In genomic region chr12:19799216-19799615, GRCh38 we compare ENCODE assay signal across 26 cellular contexts.
DNase-seq lines count a peak whose midpoint lies in the region; ATAC-seq and TF ChIP-seq lines count a peak whose summit lies in the region.
"Had no signal": no experiment of that assay in that cellular context is flagged by ENCODE, and none has a peak within 500 bp of the region (broad histone marks: within the 10 kb centered on the region; RNA-seq: fewer than 3 reads in every experiment).

No MANE protein-coding gene starts in this region.

- ATAC-seq in activated CD8-positive, alpha-beta T cell treated with anti-CD3 and anti-CD28 coated beads for 36 hours, result no peak
- ATAC-seq in activated CD8-positive, alpha-beta T cell treated with anti-CD3 and anti-CD28 coated beads, Interleukin-2, amount 10 ng/mL, durations not matched to agents 7 days and 5 days, result no peak
- ATAC-seq in stimulated activated effector memory CD8-positive, alpha-beta T cell treated with anti-CD3 and anti-CD28 coated beads, Interleukin-12 subunit alpha, Interleukin-12 subunit beta, amount 100 ng/mL, for 72 hours, result peak; percentile 49
- ATAC-seq in GM19328 (IDR thresholded peaks at IDR 0.05; ENCODE audit: unreplicated experiment), result no peak
- no peak for ATAC-seq in upper lobe of left lung (ENCODE audit: low FRiP score in 2 of 2)
- ATAC-seq: activated CD4-positive, alpha-beta T cell treated with anti-CD3 and anti-CD28 coated beads for 36 hours; activated CD8-positive, alpha-beta memory T cell treated with anti-CD3 and anti-CD28 coated beads, Interleukin-2, amount 10 ng/mL, durations not matched to agents 7 days and 5 days; left lobe of liver; mucosa of descending colon; Right ventricle myocardium inferior; T-cell; upper lobe of right lung had no signal

- DNase-seq in activated CD8-positive, alpha-beta T cell treated with anti-CD3 and anti-CD28 coated beads for 36 hours, result no peak
- no peak for DNase-seq in activated CD8-positive, alpha-beta T cell treated with anti-CD3 and anti-CD28 coated beads, Interleukin-2, amount 10 ng/mL, durations not matched to agents 7 days and 5 days
- DNase-seq in SK-MEL-5 (ENCODE audit: low read depth, low spot score) (peak; percentile 96), epidermal melanocyte (ENCODE audit: insufficient read length, low spot score) (peak; percentile 57), cerebellar nuclear complex (lab: John Stamatoyannopoulos, UW) (no peak), upper lobe of left lung (no peak)
- DNase-seq in stimulated activated effector memory CD8-positive, alpha-beta T cell treated with anti-CD3 and anti-CD28 coated beads, Interleukin-12 subunit alpha, Interleukin-12 subunit beta, amount 100 ng/mL, for 72 hours (ENCODE audit: low spot score in 2 of 2), result no peak
- DNase-seq: activated CD4-positive, alpha-beta T cell treated with anti-CD3 and anti-CD28 coated beads for 36 hours; activated CD8-positive, alpha-beta memory T cell treated with anti-CD3 and anti-CD28 coated beads, Interleukin-2, amount 10 ng/mL, durations not matched to agents 7 days and 5 days; AML-193; caudate nucleus; CD8-positive, alpha-beta memory T cell; DMS79; MM.1S; mucosa of descending colon; NCI-H1436 treated with DMSO at 0.1 percent for 48 hours; NCI-H2171 treated with DMSO at 0.1 percent for 48 hours; NCI-H526 treated with DMSO at 0.1 percent for 48 hours; stimulated activated CD4-positive, alpha-beta T cell treated with anti-CD3 and anti-CD28 coated beads, Interleukin-4, amount 100 ng/mL, for 1 hour; T-cell; upper lobe of right lung had no signal

- 57 to 73% methylated on average over 7 of the region's 7 CpGs for WGBS in upper lobe of left lung, 2 donors

- no peaks in the 10 kb centered on the region for H3K27me3 Mint-ChIP-seq in activated CD8-positive, alpha-beta T cell treated with anti-CD3 and anti-CD28 coated beads for 36 hours
- no peaks in the 10 kb centered on the region for H3K27me3 Mint-ChIP-seq in activated CD8-positive, alpha-beta T cell treated with anti-CD3 and anti-CD28 coated beads, Interleukin-2, amount 10 ng/mL, durations not matched to agents 7 days and 5 days (ENCODE audit: low read depth)
- H3K27me3 Mint-ChIP-seq: activated CD4-positive, alpha-beta T cell treated with anti-CD3 and anti-CD28 coated beads for 36 hours; T-cell had no signal

- peaks cover 9% of the 10 kb centered on the region for H3K36me3 Mint-ChIP-seq in activated CD8-positive, alpha-beta T cell treated with anti-CD3 and anti-CD28 coated beads for 36 hours (ENCODE audit: low read depth)
- H3K36me3 Mint-ChIP-seq in activated CD8-positive, alpha-beta T cell treated with anti-CD3 and anti-CD28 coated beads, Interleukin-2, amount 10 ng/mL, durations not matched to agents 7 days and 5 days (ENCODE audit: low read depth), result peaks cover 7% of the 10 kb centered on the region
- H3K36me3 Mint-ChIP-seq in stimulated activated effector memory CD8-positive, alpha-beta T cell treated with anti-CD3 and anti-CD28 coated beads, Interleukin-12 subunit alpha, Interleukin-12 subunit beta, amount 100 ng/mL, for 72 hours, result no peaks in the 10 kb centered on the region
- H3K36me3 Mint-ChIP-seq: activated CD8-positive, alpha-beta memory T cell treated with anti-CD3 and anti-CD28 coated beads, Interleukin-2, amount 10 ng/mL, durations not matched to agents 7 days and 5 days; T-cell had no signal

- no peak for TF ChIP-seq POLR2A in upper lobe of left lung (IDR thresholded peaks at IDR 0.05)

- H3K27me3 ChIP-seq in upper lobe of left lung, result no peaks in the 10 kb centered on the region
- H3K27me3 ChIP-seq: esophagus muscularis mucosa, upper lobe of right lung had no signal

- in situ Hi-C loops in SK-MEL-5 (cut with HindIII; ENCODE audit: low pct_unique_long_range_greater_than_20kb, low sequenced_read_pairs), result no loop called here

- CTCF ChIA-PET in activated CD8-positive, alpha-beta T cell treated with anti-CD3 and anti-CD28 coated beads for 36 hours (lab: Charles Lee), result no interaction called here
- CTCF ChIA-PET in activated CD8-positive, alpha-beta T cell treated with anti-CD3 and anti-CD28 coated beads, Interleukin-2, amount 10 ng/mL, durations not matched to agents 7 days and 5 days (lab: Charles Lee), result no interaction called here

- TF ChIP-seq EP300 in upper lobe of left lung (IDR thresholded peaks at IDR 0.05), result no peak

- H3K4me3 Mint-ChIP-seq in activated CD8-positive, alpha-beta T cell treated with anti-CD3 and anti-CD28 coated beads for 36 hours, result no peak overlapping the region
- no peak overlapping the region for H3K4me3 Mint-ChIP-seq in activated CD8-positive, alpha-beta T cell treated with anti-CD3 and anti-CD28 coated beads, Interleukin-2, amount 10 ng/mL, durations not matched to agents 7 days and 5 days
- H3K4me3 Mint-ChIP-seq in stimulated activated effector memory CD8-positive, alpha-beta T cell treated with anti-CD3 and anti-CD28 coated beads, Interleukin-12 subunit alpha, Interleukin-12 subunit beta, amount 100 ng/mL, for 72 hours, result no peak overlapping the region
- H3K4me3 Mint-ChIP-seq: activated CD4-positive, alpha-beta T cell treated with anti-CD3 and anti-CD28 coated beads for 36 hours; activated CD8-positive, alpha-beta memory T cell treated with anti-CD3 and anti-CD28 coated beads, Interleukin-2, amount 10 ng/mL, durations not matched to agents 7 days and 5 days; CD8-positive, alpha-beta memory T cell; T-cell had no signal

- intact Hi-C loops in activated CD8-positive, alpha-beta T cell treated with anti-CD3 and anti-CD28 coated beads for 36 hours (cut with micrococcal nuclease), result loop anchor here (5.0 kb wide), 1 partner anchor 122 kb away; no protein-coding TSS in a partner anchor

- H3K27ac ChIP-seq in upper lobe of left lung, result no peak overlapping the region
- H3K27ac ChIP-seq: 22Rv1, upper lobe of right lung had no signal

- H3K4me1 Mint-ChIP-seq in activated CD8-positive, alpha-beta T cell treated with anti-CD3 and anti-CD28 coated beads for 36 hours (ENCODE audit: low read depth), result peaks cover 40% of the 10 kb centered on the region
- peaks cover 25% of the 10 kb centered on the region for H3K4me1 Mint-ChIP-seq in activated CD8-positive, alpha-beta T cell treated with anti-CD3 and anti-CD28 coated beads, Interleukin-2, amount 10 ng/mL, durations not matched to agents 7 days and 5 days (ENCODE audit: low read depth)
- H3K4me1 Mint-ChIP-seq in stimulated activated effector memory CD8-positive, alpha-beta T cell treated with anti-CD3 and anti-CD28 coated beads, Interleukin-12 subunit alpha, Interleukin-12 subunit beta, amount 100 ng/mL, for 72 hours, result peaks cover 7% of the 10 kb centered on the region

- no peaks in the 10 kb centered on the region for H3K4me1 ChIP-seq in upper lobe of left lung

- H3K27ac Mint-ChIP-seq in activated CD8-positive, alpha-beta T cell treated with anti-CD3 and anti-CD28 coated beads for 36 hours, result peak overlapping the region; percentile 92
- H3K27ac Mint-ChIP-seq in activated CD8-positive, alpha-beta T cell treated with anti-CD3 and anti-CD28 coated beads, Interleukin-2, amount 10 ng/mL, durations not matched to agents 7 days and 5 days, result no peak overlapping the region
- peak overlapping the region; percentile 56 for H3K27ac Mint-ChIP-seq in stimulated activated effector memory CD8-positive, alpha-beta T cell treated with anti-CD3 and anti-CD28 coated beads, Interleukin-12 subunit alpha, Interleukin-12 subunit beta, amount 100 ng/mL, for 72 hours
- H3K27ac Mint-ChIP-seq: activated CD8-positive, alpha-beta memory T cell treated with anti-CD3 and anti-CD28 coated beads, Interleukin-2, amount 10 ng/mL, durations not matched to agents 7 days and 5 days; T-cell had no signal

- no peaks in the 10 kb centered on the region for H3K36me3 ChIP-seq in upper lobe of left lung
- H3K36me3 ChIP-seq: esophagus muscularis mucosa, upper lobe of right lung had no signal

- H3K9me3 ChIP-seq in upper lobe of left lung, result no peaks in the 10 kb centered on the region
- H3K9me3 ChIP-seq: esophagus muscularis mucosa, mucosa of descending colon, upper lobe of right lung had no signal

- H3K4me3 ChIP-seq in upper lobe of left lung, result no peak overlapping the region
- H3K4me3 ChIP-seq: esophagus muscularis mucosa, mucosa of descending colon, upper lobe of right lung had no signal

- peaks cover 5% of the 10 kb centered on the region for H3K9me3 Mint-ChIP-seq in activated CD8-positive, alpha-beta T cell treated with anti-CD3 and anti-CD28 coated beads for 36 hours
- peaks cover 12% of the 10 kb centered on the region for H3K9me3 Mint-ChIP-seq in activated CD8-positive, alpha-beta T cell treated with anti-CD3 and anti-CD28 coated beads, Interleukin-2, amount 10 ng/mL, durations not matched to agents 7 days and 5 days (ENCODE audit: insufficient read depth)
- no peaks in the 10 kb centered on the region for H3K9me3 Mint-ChIP-seq in stimulated activated effector memory CD8-positive, alpha-beta T cell treated with anti-CD3 and anti-CD28 coated beads, Interleukin-12 subunit alpha, Interleukin-12 subunit beta, amount 100 ng/mL, for 72 hours

- TF ChIP-seq CTCF in activated CD8-positive, alpha-beta T cell treated with anti-CD3 and anti-CD28 coated beads for 36 hours (IDR thresholded peaks at IDR 0.05), result no peak
- no peak for TF ChIP-seq CTCF in upper lobe of left lung (IDR thresholded peaks at IDR 0.05)

- POLR2A ChIA-PET in activated CD8-positive, alpha-beta T cell treated with anti-CD3 and anti-CD28 coated beads for 36 hours (lab: Charles Lee), result interaction anchor here (0.6 kb wide), 1 partner anchor 546 kb away, joined by 4 read pairs; no protein-coding TSS in a partner anchor
- POLR2A ChIA-PET in activated CD8-positive, alpha-beta T cell treated with anti-CD3 and anti-CD28 coated beads, Interleukin-2, amount 10 ng/mL, durations not matched to agents 7 days and 5 days (lab: Charles Lee), result no interaction called here

Comparison
In these comparisons a context has a peak if more than half of its experiments do, and no peak if none do; other contexts are left out.
1. DNase-seq: peak in SK-MEL-5 (single experiment) and epidermal melanocyte (single experiment); none in activated CD8-positive, alpha-beta T cell treated with anti-CD3 and anti-CD28 coated beads for 36 hours (single experiment), activated CD8-positive, alpha-beta T cell treated with anti-CD3 and anti-CD28 coated beads, Interleukin-2, amount 10 ng/mL, durations not matched to agents 7 days and 5 days (single experiment), stimulated activated effector memory CD8-positive, alpha-beta T cell treated with anti-CD3 and anti-CD28 coated beads, Interleukin-12 subunit alpha, Interleukin-12 subunit beta, amount 100 ng/mL, for 72 hours (0 of 2), cerebellar nuclear complex (0 of 2) and upper lobe of left lung (0 of 2).